Comparison of ENCODE assay signal across 16 cellular contexts in genomic region chr20:1712634-1713625, GRCh38. TPM values are rescaled to one million over a fixed set of nuclear protein-coding genes. Genes with fewer than 3 reads are reported as not detected.
DNase-seq lines count a peak whose midpoint lies in the region; ATAC-seq and TF ChIP-seq lines count a peak whose summit lies in the region.
"Had no signal": no experiment of that assay in that cellular context is flagged by ENCODE, and none has a peak within 500 bp of the region (broad histone marks: within the 10 kb centered on the region; RNA-seq: fewer than 3 reads in every experiment).

No MANE protein-coding gene starts in this region.

- H3F3A ChIP-seq in GM23248 (ENCODE audit: insufficient read depth) = peaks cover 15% of the 10 kb centered on the region

- H3K36me3 ChIP-seq in GM23248 (ENCODE audit: low read depth) (no peaks in the 10 kb centered on the region), vagina (no peaks in the 10 kb centered on the region)
- H3K36me3 ChIP-seq: BE2C had no signal

- TF ChIP-seq CTCF in foreskin keratinocyte (conservative IDR thresholded peaks at IDR 0.05) (no peak), vagina (IDR thresholded peaks at IDR 0.05) (no peak)

- no peak overlapping the region for H3K9ac ChIP-seq in GM23248

- no peak overlapping the region for H2AFZ ChIP-seq in GM23248

- no peaks in the 10 kb centered on the region for H3K9me2 ChIP-seq in GM23248 (ENCODE audit: insufficient read depth)

- peaks cover 9% of the 10 kb centered on the region for H3K4me1 ChIP-seq in GM23248 (ENCODE audit: insufficient read depth)
- no peaks in the 10 kb centered on the region for H3K4me1 ChIP-seq in foreskin keratinocyte
- no peaks in the 10 kb centered on the region for H3K4me1 ChIP-seq in vagina
- H3K4me1 ChIP-seq: A549 had no signal

- ATAC-seq in foreskin keratinocyte (peak; percentile 78), SK-N-SH treated with all-trans-retinoic acid at 6 μM for 48 hours (no peak)
- ATAC-seq: A549, HCT116 had no signal

- H3K4me3 ChIP-seq in GM23248 (no peak overlapping the region), vagina (no peak overlapping the region)
- H3K4me3 ChIP-seq: A549 had no signal

- WGBS in GM23248 (ENCODE audit: low coverage in 1 of 2, low lambda C conversion rate in 2 of 2, missing lambda C conversion rate in 2 of 2), 2 experiments = 32 to 46% methylated on average over 4 of the region's 4 CpGs

- H3K4me2 ChIP-seq in GM23248 (ENCODE audit: unreplicated experiment) = no peak overlapping the region
- H3K4me2 ChIP-seq: A549 had no signal

- in situ Hi-C loops in GM23248 (cut with MboI) = no loop called here

- no peaks in the 10 kb centered on the region for H3K79me2 ChIP-seq in GM23248 (ENCODE audit: insufficient read depth)

- intact Hi-C loops in vagina (cut with DNase I) = no loop called here

- H3K9me3 ChIP-seq in GM23248 (ENCODE audit: low read depth) = no peaks in the 10 kb centered on the region
- H3K9me3 ChIP-seq in vagina = no peaks in the 10 kb centered on the region
- H3K9me3 ChIP-seq: BE2C had no signal

- no peaks in the 10 kb centered on the region for H3K27me3 ChIP-seq in GM23248 (replicated peaks; ENCODE audit: insufficient read depth)
- no peaks in the 10 kb centered on the region for H3K27me3 ChIP-seq in foreskin keratinocyte
- H3K27me3 ChIP-seq in vagina = no peaks in the 10 kb centered on the region
- H3K27me3 ChIP-seq: BE2C had no signal

- DNase-seq in GM23248 = peak; percentile 45
- DNase-seq in RPMI7951 (ENCODE audit: low read depth) = peak; percentile 72
- peak; percentile 51 to 53 for DNase-seq in foreskin keratinocyte
- DNase-seq in vagina (ENCODE audit: extremely low spot score in 2 of 2) = peak; percentile 55 to 58
- no peak for DNase-seq in activated CD4-positive, alpha-beta T cell treated with anti-CD3 and anti-CD28 coated beads, Interleukin-2, amount 50 U/mL, for 48 hours
- DNase-seq in NCI-H524 (lab: John Stamatoyannopoulos, UW) = no peak
- DNase-seq: CD4-positive, alpha-beta memory T cell; DMS79; GDM1; IMR-90 had no signal

- H3K27ac ChIP-seq in GM23248 (no peak overlapping the region), foreskin keratinocyte (no peak overlapping the region), vagina (no peak overlapping the region)
- H3K27ac ChIP-seq: A549, C4-2B had no signal

- no peaks in the 10 kb centered on the region for H4K20me1 ChIP-seq in GM23248 (ENCODE audit: insufficient read depth)

- TF ChIP-seq POLR2A in vagina (IDR thresholded peaks at IDR 0.05) = no peak

TF ChIP-seq in SK-N-SH treated with all-trans-retinoic acid at 6 μM for 48 hours, 23 proteins besides CTCF, POLR2A, EP300 and RAD21:
- no peak for TF ChIP-seq ESRRG (CRISPR knock-in tag; IDR thresholded peaks at IDR 0.05)
- TF ChIP-seq CSDC2 (CRISPR knock-in tag; IDR thresholded peaks at IDR 0.05) = no peak
- no peak for TF ChIP-seq OSR1 (CRISPR knock-in tag; IDR thresholded peaks at IDR 0.05)
- no peak for TF ChIP-seq ZNF70 (CRISPR knock-in tag; IDR thresholded peaks at IDR 0.05)
- TF ChIP-seq, protein P1, sequence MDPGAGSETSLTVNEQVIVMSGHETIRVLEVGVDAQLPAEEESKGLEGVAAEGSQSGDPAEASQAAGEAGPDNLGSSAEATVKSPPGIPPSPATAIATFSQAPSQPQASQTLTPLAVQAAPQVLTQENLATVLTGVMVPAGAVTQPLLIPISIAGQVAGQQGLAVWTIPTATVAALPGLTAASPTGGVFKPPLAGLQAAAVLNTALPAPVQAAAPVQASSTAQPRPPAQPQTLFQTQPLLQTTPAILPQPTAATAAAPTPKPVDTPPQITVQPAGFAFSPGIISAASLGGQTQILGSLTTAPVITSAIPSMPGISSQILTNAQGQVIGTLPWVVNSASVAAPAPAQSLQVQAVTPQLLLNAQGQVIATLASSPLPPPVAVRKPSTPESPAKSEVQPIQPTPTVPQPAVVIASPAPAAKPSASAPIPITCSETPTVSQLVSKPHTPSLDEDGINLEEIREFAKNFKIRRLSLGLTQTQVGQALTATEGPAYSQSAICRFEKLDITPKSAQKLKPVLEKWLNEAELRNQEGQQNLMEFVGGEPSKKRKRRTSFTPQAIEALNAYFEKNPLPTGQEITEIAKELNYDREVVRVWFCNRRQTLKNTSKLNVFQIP (CRISPR knock-in tag; IDR thresholded peaks at IDR 0.05; ENCODE audit: borderline replicate concordance, low read depth) = no peak
- no peak for TF ChIP-seq GLIS3 (CRISPR knock-in tag; IDR thresholded peaks at IDR 0.05)
- no peak for TF ChIP-seq ARNTL (CRISPR knock-in tag; IDR thresholded peaks at IDR 0.05; ENCODE audit: borderline replicate concordance, low read depth)
- no peak for TF ChIP-seq ZNF565 (CRISPR knock-in tag; conservative IDR thresholded peaks at IDR 0.05; ENCODE audit: low read depth)
- no peak for TF ChIP-seq PPARA (CRISPR knock-in tag; IDR thresholded peaks at IDR 0.05; ENCODE audit: borderline replicate concordance)
- no peak for TF ChIP-seq PATZ1 (CRISPR knock-in tag; IDR thresholded peaks at IDR 0.05; ENCODE audit: borderline replicate concordance)
- TF ChIP-seq ZC3H10 (CRISPR knock-in tag; IDR thresholded peaks at IDR 0.05) = no peak
TF ChIP-seq in SK-N-SH treated with all-trans-retinoic acid at 6 μM for 48 hours: peak in this region for 0.

RNA-seq across cellular contexts. Expression of gene SIRPG, which starts 55.4 kb away (rescaled TPM):
- not detected in 2 replicates for total RNA-seq in GM23248 (2014; rRNA removed; shearing (Covaris generic))
- polyA plus RNA-seq in GM23248 (2016; fragmentation: Nextera tagmentation; extraction: Ambion mirVana) (not detected in 2 replicates), foreskin keratinocyte (not detected in 2 replicates)
- total RNA-seq in RPMI7951 (2014; rRNA removed; shearing (Covaris generic)) = 2.9 and 3.1 TPM in 2 replicates
- total RNA-seq in foreskin keratinocyte (not detected in 2 replicates), vagina (not detected)
- total RNA-seq: IMR-90 had no signal
- polyA plus RNA-seq: A549, AG04450, IMR-90 had no signal

Comparison
In these comparisons a context has a peak if more than half of its experiments do, and no peak if none do; other contexts are left out.
1. DNase-seq: peak in GM23248 (single experiment), RPMI7951 (single experiment), foreskin keratinocyte (2 of 2) and vagina (2 of 2); none in activated CD4-positive, alpha-beta T cell treated with anti-CD3 and anti-CD28 coated beads, Interleukin-2, amount 50 U/mL, for 48 hours (0 of 2) and NCI-H524 (0 of 2).